Comparison of ENCODE assay signal across 10 cellular contexts in genomic region chr6:113672691-113673149, GRCh38.
DNase-seq lines count a peak whose midpoint lies in the region; ATAC-seq and TF ChIP-seq lines count a peak whose summit lies in the region.
"Had no signal": no experiment of that assay in that cellular context is flagged by ENCODE, and none has a peak within 500 bp of the region (broad histone marks: within the 10 kb centered on the region; RNA-seq: fewer than 3 reads in every experiment).

No MANE protein-coding gene starts in this region.

- TF ChIP-seq EP300 in sigmoid colon (IDR thresholded peaks at IDR 0.05) = no peak

- 39 to 70% methylated on average over 5 of the region's 5 CpGs for WGBS in sigmoid colon, 2 donors

- H3K36me3 ChIP-seq in sigmoid colon = no peaks in the 10 kb centered on the region

- DNase-seq in EL = peak; percentile 58
- DNase-seq in SHP77 treated with DMSO at 0.1 percent for 48 hours (lab: John Stamatoyannopoulos, UW) = peak; percentile 32
- DNase-seq in Right ventricle myocardium superior = peak; percentile 84
- peak; percentile 70 for DNase-seq in sigmoid colon
- DNase-seq in COR-L47 (lab: John Stamatoyannopoulos, UW) = no peak
- no peak for DNase-seq in NCI-H2171 (lab: John Stamatoyannopoulos, UW)
- DNase-seq: NCI-H1694 treated with DMSO at 0.1 percent for 48 hours had no signal

- ATAC-seq in Right ventricle myocardium superior (ENCODE audit: poor library complexity) (peak; percentile 86), esophagus mucosa (no peak), GM19463 (IDR thresholded peaks at IDR 0.05; ENCODE audit: unreplicated experiment) (no peak)
- ATAC-seq: activated naive CD4-positive, alpha-beta T cell treated with anti-CD3 and anti-CD28 coated beads, Interleukin-2, amount 50 U/mL, for 72 hours had no signal

- no peak for TF ChIP-seq CTCF in sigmoid colon (IDR thresholded peaks at IDR 0.05)

- peaks cover 0 to 26% (median 13%) of the 10 kb centered on the region in 4 donors for H3K4me1 ChIP-seq in sigmoid colon

- H3K9me3 ChIP-seq in sigmoid colon = no peaks in the 10 kb centered on the region

- no peaks in the 10 kb centered on the region for H3K27me3 ChIP-seq in sigmoid colon

- intact Hi-C loops in Right ventricle myocardium superior (cut with DNase I) = no loop called here
- intact Hi-C loops in sigmoid colon (cut with DNase I) = no loop called here

- peak overlapping the region in 3 of 4 donors; percentile 37 to 48 (median 45) for H3K27ac ChIP-seq in sigmoid colon

- peak overlapping the region in 3 of 4 donors; percentile 7 to 9 (median 8) for H3K4me3 ChIP-seq in sigmoid colon

- no peak for TF ChIP-seq POLR2A in sigmoid colon (IDR thresholded peaks at IDR 0.05)

Comparison
In these comparisons a context has a peak if more than half of its experiments do, and no peak if none do; other contexts are left out.
1. DNase-seq: peak in EL (single experiment), SHP77 treated with DMSO at 0.1 percent for 48 hours (single experiment), Right ventricle myocardium superior (single experiment) and sigmoid colon (single experiment); none in COR-L47 (single experiment) and NCI-H2171 (single experiment).